Comparison of ENCODE assay signal across 27 cellular contexts in genomic region chr22:32340437-32340836, GRCh38. TPM values are rescaled to one million over a fixed set of nuclear protein-coding genes. Genes with fewer than 3 reads are reported as not detected.
"Had no signal": no experiment of that assay in that cellular context is flagged by ENCODE, and none has a peak within 500 bp of the region (broad histone marks: within the 10 kb centered on the region; RNA-seq: fewer than 3 reads in every experiment).

No MANE protein-coding gene starts in this region.

- H3K4me3 ChIP-seq: adrenal gland, gastrocnemius medialis, heart left ventricle, left lung, psoas muscle, sigmoid colon, tibial artery had no signal

- H3K36me3 Mint-ChIP-seq: activated naive CD4-positive, alpha-beta T cell treated with anti-CD3 and anti-CD28 coated beads, Interleukin-2, amount 50 U/mL, for 72 hours; stimulated activated effector memory CD8-positive, alpha-beta T cell treated with anti-CD3 and anti-CD28 coated beads, Interleukin-12 subunit alpha, Interleukin-12 subunit beta, amount 100 ng/mL, for 72 hours had no signal

- H3K27ac ChIP-seq: adrenal gland, gastrocnemius medialis, heart left ventricle, left lung, psoas muscle, sigmoid colon, tibial artery had no signal

- ATAC-seq: activated naive CD4-positive, alpha-beta T cell treated with anti-CD3 and anti-CD28 coated beads, Interleukin-2, amount 50 U/mL, for 72 hours; esophagus mucosa; gastrocnemius medialis; heart left ventricle; left lung; psoas muscle; stimulated activated effector memory CD8-positive, alpha-beta T cell treated with anti-CD3 and anti-CD28 coated beads, Interleukin-12 subunit alpha, Interleukin-12 subunit beta, amount 100 ng/mL, for 72 hours had no signal

- H3K27me3 ChIP-seq: adrenal gland, gastrocnemius medialis had no signal

- H3K9me3 ChIP-seq: adrenal gland, gastrocnemius medialis, heart left ventricle, left lung, psoas muscle, sigmoid colon, tibial artery had no signal

- DNase-seq: activated B cell treated with CpG ODN at 0.5 μM for 24 hours; activated CD4-positive, alpha-beta T cell treated with anti-CD3 and anti-CD28 coated beads, Interleukin-2, amount 10 ng/mL, durations not matched to agents 24 days and 14 days; activated gamma-delta T cell treated with Interleukin-2 at 50 U/mL for 16 hours; activated T-cell treated with anti-CD3 and anti-CD28 coated beads for 4 hours; cerebellar nuclear complex; cortex of kidney; effector CD4-positive, alpha-beta T cell; gastrocnemius medialis; heart left ventricle; left lung; midbrain; sigmoid colon; stimulated activated CD4-positive, alpha-beta T cell treated with anti-CD3 and anti-CD28 coated beads, Interleukin-4, amount 100 ng/mL, for 24 hours; T-helper 9 cell; tibial artery had no signal

- H3K36me3 ChIP-seq: adrenal gland, gastrocnemius medialis, heart left ventricle, left lung, sigmoid colon, tibial artery had no signal

- H3K4me1 Mint-ChIP-seq: activated B cell treated with CpG ODN at 0.5 μM for 24 hours had no signal

- H3K9me3 Mint-ChIP-seq: activated B cell treated with CpG ODN at 0.5 μM for 24 hours; activated CD4-positive, alpha-beta T cell treated with anti-CD3 and anti-CD28 coated beads, Interleukin-2, amount 10 ng/mL, durations not matched to agents 24 days and 14 days; activated naive CD4-positive, alpha-beta T cell treated with anti-CD3 and anti-CD28 coated beads, Interleukin-2, amount 50 U/mL, for 72 hours; activated T-helper 1 cell treated with anti-CD3 and anti-CD28 coated beads, Interleukin-12 subunit alpha, Interleukin-12 subunit beta, Interleukin-2, Interleukin-4 antibody, amounts not matched to agents 30 ng/mL and 10 ng/mL and 1 ng/mL, durations not matched to agents 14 hours and 24 hours and 36 hours; nephron; stimulated activated effector memory CD8-positive, alpha-beta T cell treated with anti-CD3 and anti-CD28 coated beads, Interleukin-12 subunit alpha, Interleukin-12 subunit beta, amount 100 ng/mL, for 72 hours had no signal

- H3K4me3 Mint-ChIP-seq: activated B cell treated with CpG ODN at 0.5 μM for 24 hours; activated CD4-positive, alpha-beta T cell treated with anti-CD3 and anti-CD28 coated beads, Interleukin-2, amount 10 ng/mL, durations not matched to agents 24 days and 14 days; activated T-helper 1 cell treated with anti-CD3 and anti-CD28 coated beads, Interleukin-12 subunit alpha, Interleukin-12 subunit beta, Interleukin-2, Interleukin-4 antibody, amounts not matched to agents 30 ng/mL and 10 ng/mL and 1 ng/mL, durations not matched to agents 14 hours and 24 hours and 36 hours; nephron; stimulated activated effector memory CD8-positive, alpha-beta T cell treated with anti-CD3 and anti-CD28 coated beads, Interleukin-12 subunit alpha, Interleukin-12 subunit beta, amount 100 ng/mL, for 72 hours had no signal

- H3K4me1 ChIP-seq: adrenal gland, gastrocnemius medialis, left lung, psoas muscle, tibial artery had no signal

- H3K27ac Mint-ChIP-seq: activated B cell treated with CpG ODN at 0.5 μM for 24 hours; activated CD4-positive, alpha-beta T cell treated with anti-CD3 and anti-CD28 coated beads, Interleukin-2, amount 10 ng/mL, durations not matched to agents 24 days and 14 days; activated naive CD4-positive, alpha-beta T cell treated with anti-CD3 and anti-CD28 coated beads, Interleukin-2, amount 50 U/mL, for 72 hours; activated T-helper 1 cell treated with anti-CD3 and anti-CD28 coated beads, Interleukin-12 subunit alpha, Interleukin-12 subunit beta, Interleukin-2, Interleukin-4 antibody, amounts not matched to agents 30 ng/mL and 10 ng/mL and 1 ng/mL, durations not matched to agents 14 hours and 24 hours and 36 hours; stimulated activated effector memory CD8-positive, alpha-beta T cell treated with anti-CD3 and anti-CD28 coated beads, Interleukin-12 subunit alpha, Interleukin-12 subunit beta, amount 100 ng/mL, for 72 hours had no signal

RNA-seq across cellular contexts. Expression of gene RFPL3, which starts 17.2 kb away (rescaled TPM):
- total RNA-seq: activated B cell treated with CpG ODN at 0.5 μM for 24 hours; activated CD4-positive, alpha-beta T cell treated with anti-CD3 and anti-CD28 coated beads, Interleukin-2, amount 10 ng/mL, durations not matched to agents 24 days and 14 days; activated naive CD4-positive, alpha-beta T cell treated with anti-CD3 and anti-CD28 coated beads, Interleukin-2, amount 50 U/mL, for 72 hours; activated T-helper 1 cell treated with anti-CD3 and anti-CD28 coated beads, Interleukin-12 subunit alpha, Interleukin-12 subunit beta, Interleukin-2, Interleukin-4 antibody, amounts not matched to agents 30 ng/mL and 10 ng/mL and 1 ng/mL, durations not matched to agents 14 hours and 24 hours and 36 hours; adrenal gland; bronchial epithelial cell; esophagus mucosa; gastrocnemius medialis; heart left ventricle; kidney epithelial cell; left lung; lung microvascular endothelial cell; osteoblast; psoas muscle; sigmoid colon; subcutaneous adipose tissue had no signal
- polyA plus RNA-seq: adrenal gland, heart left ventricle, psoas muscle, sigmoid colon had no signal
